Comparison of ENCODE assay signal across 9 cellular contexts in genomic region chr6:24359640-24360454, GRCh38. TPM values are rescaled to one million over a fixed set of nuclear protein-coding genes. Genes with fewer than 3 reads are reported as not detected.
DNase-seq lines count a peak whose midpoint lies in the region; ATAC-seq lines count a peak whose summit lies in the region.
"Had no signal": no experiment of that assay in that cellular context is flagged by ENCODE, and none has a peak within 500 bp of the region (broad histone marks: within the 10 kb centered on the region; RNA-seq: fewer than 3 reads in every experiment).

No MANE protein-coding gene starts in this region.

- DNase-seq in COLO829 (ENCODE audit: low spot score), result peak; percentile 38
- DNase-seq in HT1080 (ENCODE audit: low read depth), result peak; percentile 56
- DNase-seq in NOMO-1 treated with dmso at 0.1 percent for 144 hours (lab: John Stamatoyannopoulos, UW; ENCODE audit: unreplicated experiment), result peak; percentile 69
- DNase-seq in activated CD8-positive, alpha-beta memory T cell treated with anti-CD3 and anti-CD28 coated beads, Interleukin-2, amount 50 U/mL, for 24 hours (ENCODE audit: extremely low read depth), result peak; percentile 54
- DNase-seq in epidermal melanocyte (ENCODE audit: insufficient read length, low spot score), result peak; percentile 23
- peak; percentile 51 for DNase-seq in midbrain (lab: John Stamatoyannopoulos, UW)
- DNase-seq in stimulated activated CD8-positive, alpha-beta memory T cell treated with anti-CD3 and anti-CD28 coated beads, Interleukin-15, amount 100 ng/mL, for 4 hours (ENCODE audit: low read depth in 2 of 2), result peak; percentile 53 to 55

- peak; percentile 85 for ATAC-seq in GM21390 (IDR thresholded peaks at IDR 0.05; ENCODE audit: unreplicated experiment)

RNA-seq across cellular contexts. Expression of gene DCDC2, which starts 2.0 kb away (rescaled TPM):
- total RNA-seq in HT1080 (2014; rRNA removed; shearing (Covaris generic)), result 0.27 TPM in 1 of 2 replicates, not detected in the other
- 0.02 TPM in 1 of 2 replicates, not detected in the other for polyA plus RNA-seq in HT1080 (2015; cell fraction: cytosol; rRNA removed)
- not detected in 2 replicates for polyA plus RNA-seq in HT1080 (2015; cell fraction: nucleus; rRNA removed)
- total RNA-seq: pulmonary artery endothelial cell had no signal

RNA-seq across cellular contexts. Expression of gene MRS2, which starts 42.9 kb away (rescaled TPM):
- total RNA-seq in HT1080 (2014; rRNA removed; shearing (Covaris generic)), result 19.4 and 19.7 TPM in 2 replicates
- polyA plus RNA-seq in HT1080 (2015; cell fraction: cytosol; rRNA removed), result 23.5 and 26.7 TPM in 2 replicates
- polyA plus RNA-seq in HT1080 (2015; cell fraction: nucleus; rRNA removed), result 15.5 and 18.0 TPM in 2 replicates

Comparison
In these comparisons a context has a peak if more than half of its experiments do, and no peak if none do; other contexts are left out.
1. Peak in every context shown above with its lines: DNase-seq and ATAC-seq.